ENCODE assay signal across 21 cellular contexts in the genomic region with DNA sequence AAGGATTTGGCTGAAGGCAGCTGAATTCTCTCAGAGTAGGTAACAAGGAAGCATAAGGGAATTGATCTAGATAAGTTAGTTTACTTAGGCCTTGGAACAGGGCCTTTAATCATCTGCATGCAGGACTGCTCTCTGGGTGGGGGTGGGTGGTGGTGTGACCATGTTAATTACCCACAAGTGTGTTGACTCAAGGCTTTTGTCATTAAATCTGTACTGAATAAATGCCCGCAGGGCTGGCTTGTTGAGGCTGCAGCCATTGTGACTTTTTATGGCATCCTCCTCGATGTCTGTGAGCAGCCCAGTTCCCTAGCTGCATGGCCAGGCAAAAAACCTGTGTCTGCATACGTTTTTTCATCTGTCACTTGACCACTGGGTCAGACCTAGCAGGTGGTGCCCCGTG.
DNase-seq lines count a peak whose midpoint lies in the region; TF ChIP-seq lines count a peak whose summit lies in the region.
"Had no signal": no experiment of that assay in that cellular context is flagged by ENCODE, and none has a peak within 500 bp of the region (broad histone marks: within the 10 kb centered on the region; RNA-seq: fewer than 3 reads in every experiment).

No MANE protein-coding gene starts in this region.

- H3K4me1 ChIP-seq in HEK293 (ENCODE audit: control insufficient read depth, insufficient read depth, low read length) (no peaks in the 10 kb centered on the region), iPS-18a (ENCODE audit: control insufficient read depth, low read depth, low read length) (peaks cover 16% of the 10 kb centered on the region)
- no peaks in the 10 kb centered on the region for H3K4me1 ChIP-seq in CD8-positive, alpha-beta memory T cell (ENCODE audit: insufficient read depth, low read length)
- H3K4me1 ChIP-seq: BE2C, SJSA1 had no signal

- H3K27me3 Mint-ChIP-seq in CD8-positive, alpha-beta memory T cell = peaks cover 6 to 7% of the 10 kb centered on the region in 2 donors
- H3K27me3 Mint-ChIP-seq: CD4-positive, CD25-positive, alpha-beta regulatory T cell had no signal

- no peaks in the 10 kb centered on the region for H3K4me1 Mint-ChIP-seq in CD8-positive, alpha-beta memory T cell
- H3K4me1 Mint-ChIP-seq: CD4-positive, CD25-positive, alpha-beta regulatory T cell had no signal

- H3K27ac ChIP-seq in HEK293 (ENCODE audit: extremely low read depth, low read depth, low read length) = no peak overlapping the region
- H3K27ac ChIP-seq in iPS-18a (ENCODE audit: low read length) = no peak overlapping the region
- H3K27ac ChIP-seq in CD8-positive, alpha-beta memory T cell (ENCODE audit: low read depth, low read length) = no peak overlapping the region
- H3K27ac ChIP-seq: KMS-11, SJSA1 had no signal

- no peak for TF ChIP-seq CTCF in HEK293 (tag by site-specific recombination; IDR thresholded peaks at IDR 0.05)

- no peak overlapping the region for H3K27ac Mint-ChIP-seq in CD8-positive, alpha-beta memory T cell
- H3K27ac Mint-ChIP-seq: CD4-positive, CD25-positive, alpha-beta regulatory T cell; HFFc6 had no signal

- H3K36me3 ChIP-seq in HEK293 (ENCODE audit: control insufficient read depth in 2 of 2, insufficient read depth in 1 of 2, low read length in 2 of 2) (no peaks in the 10 kb centered on the region), iPS-18a (ENCODE audit: control insufficient read depth, low read depth, low read length) (no peaks in the 10 kb centered on the region)
- no peaks in the 10 kb centered on the region for H3K36me3 ChIP-seq in CD8-positive, alpha-beta memory T cell (ENCODE audit: insufficient read depth, low read length)
- H3K36me3 ChIP-seq: BE2C, SJSA1 had no signal

- H3K9me3 Mint-ChIP-seq in CD8-positive, alpha-beta memory T cell = peaks cover 5 to 25% (median 11%) of the 10 kb centered on the region in 5 donors
- H3K9me3 Mint-ChIP-seq: HFFc6 had no signal

- H3K9me3 ChIP-seq in HEK293 (ENCODE audit: control insufficient read depth, insufficient read depth, low read depth, low read length) = no peaks in the 10 kb centered on the region
- H3K9me3 ChIP-seq in iPS-18a (ENCODE audit: control insufficient read depth, low read depth, low read length) = no peaks in the 10 kb centered on the region
- no peaks in the 10 kb centered on the region for H3K9me3 ChIP-seq in CD8-positive, alpha-beta memory T cell (ENCODE audit: low read length)
- H3K9me3 ChIP-seq: BE2C, SJSA1 had no signal

- H3K9ac ChIP-seq in iPS-18a (ENCODE audit: low read length) = no peak overlapping the region
- H3K9ac ChIP-seq: KMS-11 had no signal

- DNase-seq in EH (ENCODE audit: low read depth) (peak; percentile 31), NCI-H345 (lab: John Stamatoyannopoulos, UW) (peak; percentile 61), GM03348 (ENCODE audit: low spot score) (no peak)
- no peak for DNase-seq in CD8-positive, alpha-beta memory T cell
- DNase-seq in stimulated activated naive CD4-positive, alpha-beta T cell (lab: John Stamatoyannopoulos, UW) = no peak
- DNase-seq: BE2C; Caco-2; CD4-positive, CD25-positive, alpha-beta regulatory T cell; DMS 273 treated with DMSO at 0.1 percent for 48 hours; DMS79 treated with DMSO at 0.1 percent for 48 hours; HFFc6; MV-4-11; NCI-H1930; NCI-H2227 treated with DMSO at 0.1 percent for 48 hours; NCI-H524; OCI-M1; T-helper 1 cell had no signal

- H3K36me3 Mint-ChIP-seq in CD8-positive, alpha-beta memory T cell = peaks cover 0 to 11% (median 0%) of the 10 kb centered on the region in 3 donors
- H3K36me3 Mint-ChIP-seq: CD4-positive, CD25-positive, alpha-beta regulatory T cell had no signal

- no peak overlapping the region for H3K4me3 Mint-ChIP-seq in CD8-positive, alpha-beta memory T cell
- H3K4me3 Mint-ChIP-seq: CD4-positive, CD25-positive, alpha-beta regulatory T cell; HFFc6 had no signal

- CTCF ChIA-PET in HEK293 (lab: Yijun Ruan, JAX) = no interaction called here
- CTCF ChIA-PET in CD8-positive, alpha-beta memory T cell (lab: Charles Lee) = no interaction called here

- H3K4me3 ChIP-seq in HEK293 (ENCODE audit: low read depth, low read length) (no peak overlapping the region), iPS-18a (ENCODE audit: low read length) (peak overlapping the region; percentile 19)
- no peak overlapping the region for H3K4me3 ChIP-seq in CD8-positive, alpha-beta memory T cell (ENCODE audit: low read length)
- H3K4me3 ChIP-seq: SJSA1 had no signal

- H3K27me3 ChIP-seq in iPS-18a (ENCODE audit: control insufficient read depth, insufficient read depth, low read length) = peaks cover 30% of the 10 kb centered on the region
- H3K27me3 ChIP-seq in CD8-positive, alpha-beta memory T cell (ENCODE audit: insufficient read depth, low read length, poor library complexity, severe bottlenecking) = no peaks in the 10 kb centered on the region
- H3K27me3 ChIP-seq: BE2C, SJSA1 had no signal

- POLR2A ChIA-PET in HEK293 (lab: Yijun Ruan, JAX) = no interaction called here
- POLR2A ChIA-PET in CD8-positive, alpha-beta memory T cell (lab: Charles Lee) = no interaction called here

TF ChIP-seq in HEK293, 187 proteins besides CTCF, POLR2A, EP300 and RAD21 (continues in another document):
- TF ChIP-seq MYNN (tag by site-specific recombination; IDR thresholded peaks at IDR 0.05; ENCODE audit: borderline replicate concordance) (no peak), BCL11A (tag by site-specific recombination; IDR thresholded peaks at IDR 0.05; ENCODE audit: low read depth) (no peak), WT1 (tag by site-specific recombination; IDR thresholded peaks at IDR 0.05) (peak; percentile 59), ZNF18 (tag by site-specific recombination; IDR thresholded peaks at IDR 0.05) (0 out of 2 replicates have a peak, but pooled peaks have one; percentile 55), KLF9 (tag by site-specific recombination; IDR thresholded peaks at IDR 0.05; ENCODE audit: low read depth) (no peak), YY2 (tag by site-specific recombination; IDR thresholded peaks at IDR 0.05) (no peak), ZNF514 (tag by site-specific recombination; IDR thresholded peaks at IDR 0.05) (no peak), SETDB1 (IDR thresholded peaks at IDR 0.05; ENCODE audit: insufficient read length, low read length) (peak; percentile 89)
- TF ChIP-seq, protein P1, sequence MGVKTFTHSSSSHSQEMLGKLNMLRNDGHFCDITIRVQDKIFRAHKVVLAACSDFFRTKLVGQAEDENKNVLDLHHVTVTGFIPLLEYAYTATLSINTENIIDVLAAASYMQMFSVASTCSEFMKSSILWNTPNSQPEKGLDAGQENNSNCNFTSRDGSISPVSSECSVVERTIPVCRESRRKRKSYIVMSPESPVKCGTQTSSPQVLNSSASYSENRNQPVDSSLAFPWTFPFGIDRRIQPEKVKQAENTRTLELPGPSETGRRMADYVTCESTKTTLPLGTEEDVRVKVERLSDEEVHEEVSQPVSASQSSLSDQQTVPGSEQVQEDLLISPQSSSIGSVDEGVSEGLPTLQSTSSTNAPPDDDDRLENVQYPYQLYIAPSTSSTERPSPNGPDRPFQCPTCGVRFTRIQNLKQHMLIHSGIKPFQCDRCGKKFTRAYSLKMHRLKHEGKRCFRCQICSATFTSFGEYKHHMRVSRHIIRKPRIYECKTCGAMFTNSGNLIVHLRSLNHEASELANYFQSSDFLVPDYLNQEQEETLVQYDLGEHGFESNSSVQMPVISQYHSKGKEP (tag by site-specific recombination; IDR thresholded peaks at IDR 0.05) = peak; percentile 26; the same call in 1 of the 2 replicates
- TF ChIP-seq, protein P2, sequence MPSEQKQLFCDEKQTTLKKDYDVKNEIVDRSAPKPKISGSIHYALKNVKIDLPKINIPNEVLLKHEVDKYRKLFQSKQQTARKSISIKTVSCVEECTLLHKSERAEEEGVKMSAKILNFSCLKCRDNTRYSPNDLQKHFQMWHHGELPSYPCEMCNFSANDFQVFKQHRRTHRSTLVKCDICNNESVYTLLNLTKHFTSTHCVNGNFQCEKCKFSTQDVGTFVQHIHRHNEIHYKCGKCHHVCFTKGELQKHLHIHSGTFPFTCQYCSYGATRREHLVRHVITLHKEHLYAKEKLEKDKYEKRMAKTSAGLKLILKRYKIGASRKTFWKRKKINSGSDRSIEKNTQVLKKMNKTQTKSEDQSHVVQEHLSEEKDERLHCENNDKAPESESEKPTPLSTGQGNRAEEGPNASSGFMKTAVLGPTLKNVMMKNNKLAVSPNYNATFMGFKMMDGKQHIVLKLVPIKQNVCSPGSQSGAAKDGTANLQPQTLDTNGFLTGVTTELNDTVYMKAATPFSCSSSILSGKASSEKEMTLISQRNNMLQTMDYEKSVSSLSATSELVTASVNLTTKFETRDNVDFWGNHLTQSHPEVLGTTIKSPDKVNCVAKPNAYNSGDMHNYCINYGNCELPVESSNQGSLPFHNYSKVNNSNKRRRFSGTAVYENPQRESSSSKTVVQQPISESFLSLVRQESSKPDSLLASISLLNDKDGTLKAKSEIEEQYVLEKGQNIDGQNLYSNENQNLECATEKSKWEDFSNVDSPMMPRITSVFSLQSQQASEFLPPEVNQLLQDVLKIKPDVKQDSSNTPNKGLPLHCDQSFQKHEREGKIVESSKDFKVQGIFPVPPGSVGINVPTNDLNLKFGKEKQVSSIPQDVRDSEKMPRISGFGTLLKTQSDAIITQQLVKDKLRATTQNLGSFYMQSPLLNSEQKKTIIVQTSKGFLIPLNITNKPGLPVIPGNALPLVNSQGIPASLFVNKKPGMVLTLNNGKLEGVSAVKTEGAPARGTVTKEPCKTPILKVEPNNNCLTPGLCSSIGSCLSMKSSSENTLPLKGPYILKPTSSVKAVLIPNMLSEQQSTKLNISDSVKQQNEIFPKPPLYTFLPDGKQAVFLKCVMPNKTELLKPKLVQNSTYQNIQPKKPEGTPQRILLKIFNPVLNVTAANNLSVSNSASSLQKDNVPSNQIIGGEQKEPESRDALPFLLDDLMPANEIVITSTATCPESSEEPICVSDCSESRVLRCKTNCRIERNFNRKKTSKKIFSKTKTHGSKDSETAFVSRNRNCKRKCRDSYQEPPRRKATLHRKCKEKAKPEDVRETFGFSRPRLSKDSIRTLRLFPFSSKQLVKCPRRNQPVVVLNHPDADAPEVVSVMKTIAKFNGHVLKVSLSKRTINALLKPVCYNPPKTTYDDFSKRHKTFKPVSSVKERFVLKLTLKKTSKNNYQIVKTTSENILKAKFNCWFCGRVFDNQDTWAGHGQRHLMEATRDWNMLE (tag by site-specific recombination; conservative IDR thresholded peaks at IDR 0.05; ENCODE audit: low read depth) = no peak

Comparison
In these comparisons a context has a peak if more than half of its experiments do, and no peak if none do; other contexts are left out.
1. DNase-seq: peak in EH (single experiment) and NCI-H345 (single experiment); none in GM03348 (single experiment), CD8-positive, alpha-beta memory T cell (0 of 5) and stimulated activated naive CD4-positive, alpha-beta T cell (0 of 6).